ENCODE assay signal across 8 cellular contexts in genomic region chr13:109787135-109787954, GRCh38. TPM values are rescaled to one million over a fixed set of nuclear protein-coding genes. Genes with fewer than 3 reads are reported as not detected.
DNase-seq lines count a peak whose midpoint lies in the region; ATAC-seq and TF ChIP-seq lines count a peak whose summit lies in the region.

No MANE protein-coding gene starts in this region.

- intact Hi-C loops in body of pancreas (cut with DNase I), result no loop called here

- 0 to 2% methylated on average over 10 to 74 of the region's 86 CpGs for WGBS in body of pancreas, 2 donors

- ATAC-seq in GM19324 (IDR thresholded peaks at IDR 0.05; ENCODE audit: low FRiP score, unreplicated experiment), result peak; percentile 10
- peak; percentile 15 for ATAC-seq in RWPE2 (ENCODE audit: low read depth)
- peak; percentile 1 for ATAC-seq in body of pancreas
- ATAC-seq in HG02623 (IDR thresholded peaks at IDR 0.05; ENCODE audit: unreplicated experiment), result no peak

- 0 out of 2 replicates have a peak, but pooled peaks cover 3% of the 10 kb centered on the region for H3K27me3 ChIP-seq in HUES48 (ENCODE audit: control insufficient read depth, insufficient read depth, low read length)
- H3K27me3 ChIP-seq in RWPE2 (ENCODE audit: insufficient read depth, poor library complexity, severe bottlenecking), result no peaks in the 10 kb centered on the region
- no peaks in the 10 kb centered on the region for H3K27me3 ChIP-seq in body of pancreas
- no peaks in the 10 kb centered on the region for H3K27me3 ChIP-seq in skeletal muscle tissue (ENCODE audit: control insufficient read depth in 3 of 3, insufficient read depth in 3 of 3, low read length in 3 of 3)

- peaks cover 2% of the 10 kb centered on the region; the same call in 1 of the 2 replicates for H3K36me3 ChIP-seq in HUES48 (ENCODE audit: control insufficient read depth, insufficient read depth, low read length)
- H3K36me3 ChIP-seq in RWPE2 (ENCODE audit: low read depth), result peaks cover 13% of the 10 kb centered on the region
- no peaks in the 10 kb centered on the region for H3K36me3 ChIP-seq in body of pancreas (replicated peaks in 1 of 2; ENCODE audit: insufficient read depth in 1 of 2, low read depth in 2 of 2)
- peaks cover 0 to 16% (median 3%) of the 10 kb centered on the region in 3 donors for H3K36me3 ChIP-seq in skeletal muscle tissue (ENCODE audit: control insufficient read depth in 3 of 3, insufficient read depth in 3 of 3, low read length in 3 of 3)

- TF ChIP-seq POLR2A in body of pancreas (IDR thresholded peaks at IDR 0.05), result peak; percentile 14 to 38 (median 30)

- DNase-seq in AG10803 (ENCODE audit: low read depth) (peak; percentile 49), RWPE2 (ENCODE audit: low spot score) (no peak), body of pancreas (peak; percentile 47 to 57 (median 51))

- no peak for TF ChIP-seq CTCF in AG10803 (conservative IDR thresholded peaks at IDR 0.05; ENCODE audit: low read length)
- peak; percentile 12 for TF ChIP-seq CTCF in RWPE2 (IDR thresholded peaks at IDR 0.05; ENCODE audit: poor library complexity, severe bottlenecking)
- no peak for TF ChIP-seq CTCF in body of pancreas (IDR thresholded peaks at IDR 0.05)

- H3K4me1 ChIP-seq in HUES48 (ENCODE audit: control insufficient read depth, insufficient read depth, low read length) (peaks cover 8% of the 10 kb centered on the region), RWPE2 (ENCODE audit: insufficient read depth, poor library complexity, severe bottlenecking) (peaks cover 34% of the 10 kb centered on the region), body of pancreas (peaks cover 35% of the 10 kb centered on the region), skeletal muscle tissue (ENCODE audit: control insufficient read depth in 3 of 3, insufficient read depth in 3 of 3, low read length in 3 of 3) (peaks cover 0 to 33% (median 18%) of the 10 kb centered on the region in 3 donors)

- H3K4me3 ChIP-seq in AG10803 (ENCODE audit: low read length) (peak overlapping the region; percentile 71), HUES48 (ENCODE audit: low read depth, low read length) (peak overlapping the region; percentile 72), RWPE2 (ENCODE audit: severe bottlenecking) (peak overlapping the region; percentile 90), body of pancreas (peak overlapping the region; percentile 11 to 72), iPS-18c (ENCODE audit: insufficient read depth, low read depth, low read length) (peak overlapping the region; percentile 74), skeletal muscle tissue (ENCODE audit: low read length in 3 of 3) (peak overlapping the region; percentile 65 to 75 (median 69))

- H3K9ac ChIP-seq in HUES48 (ENCODE audit: low read depth, low read length) (peak overlapping the region; percentile 23; the same call in 1 of the 2 replicates), skeletal muscle tissue (ENCODE audit: low read depth in 1 of 3, low read length in 3 of 3) (peak overlapping the region; percentile 33 to 83 (median 72))

- peak overlapping the region; percentile 87 for H3K27ac ChIP-seq in HUES48 (ENCODE audit: low read depth, low read length)
- peak overlapping the region; percentile 87 for H3K27ac ChIP-seq in RWPE2 (ENCODE audit: poor library complexity, severe bottlenecking)
- H3K27ac ChIP-seq in body of pancreas, result peak overlapping the region; percentile 50 to 90 (median 80)
- no peak overlapping the region for H3K27ac ChIP-seq in skeletal muscle tissue (ENCODE audit: low read depth, low read length)

- H3K9me3 ChIP-seq in HUES48 (ENCODE audit: control insufficient read depth, insufficient read depth, low read length) (no peaks in the 10 kb centered on the region), RWPE2 (ENCODE audit: severe bottlenecking) (no peaks in the 10 kb centered on the region), body of pancreas (no peaks in the 10 kb centered on the region), iPS-18c (ENCODE audit: control insufficient read depth, insufficient read depth, low read length) (no peaks in the 10 kb centered on the region), skeletal muscle tissue (ENCODE audit: control insufficient read depth in 3 of 3, low read length in 3 of 3) (no peaks in the 10 kb centered on the region)

RNA-seq across cellular contexts. Expression of gene IRS2, which starts 1.0 kb away (rescaled TPM):
- total RNA-seq in body of pancreas, result 10 to 100 TPM; 11.4 to 22.7 TPM
- 2.6 TPM for total RNA-seq in skeletal muscle tissue
